In the genomic region with DNA sequence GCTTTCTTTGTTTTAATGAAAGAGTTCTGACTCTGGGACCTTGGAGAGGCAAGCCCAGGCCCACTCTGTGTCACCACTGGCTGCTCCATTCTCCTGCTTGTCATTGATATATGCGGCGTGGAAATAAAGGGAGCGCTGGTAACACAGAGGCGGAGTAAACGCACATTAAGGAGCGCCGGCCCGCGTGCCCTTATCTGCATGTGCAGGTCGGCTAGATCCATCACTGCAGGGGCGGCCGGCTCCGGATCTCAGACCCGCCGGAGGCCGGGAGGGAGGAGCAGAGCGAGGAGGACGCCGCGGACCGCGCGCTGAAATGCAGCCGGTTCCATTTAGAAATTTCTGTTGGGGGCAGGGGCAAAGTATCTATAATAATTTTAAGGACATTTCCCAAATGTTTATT, we compare ENCODE assay signal across 2 cellular contexts.
TF ChIP-seq lines count a peak whose summit lies in the region.

No MANE protein-coding gene starts in this region.

TF ChIP-seq in SK-N-SH, 30 proteins besides CTCF, POLR2A, EP300 and RAD21 (continued from another document):
- no peak for TF ChIP-seq YY1 (IDR thresholded peaks at IDR 0.05; ENCODE audit: low read depth)
- no peak for TF ChIP-seq RFX5 (IDR thresholded peaks at IDR 0.05; ENCODE audit: low read length)
- TF ChIP-seq NRF1 (IDR thresholded peaks at IDR 0.05; ENCODE audit: low read depth, low read length), result no peak
- no peak for TF ChIP-seq TAF1 (IDR thresholded peaks at IDR 0.05; ENCODE audit: borderline replicate concordance, low read depth, low read length)
- TF ChIP-seq ELF1 (IDR thresholded peaks at IDR 0.05), result no peak
- no peak for TF ChIP-seq SIN3A (IDR thresholded peaks at IDR 0.05; ENCODE audit: borderline replicate concordance, low read depth, low read length)
- no peak for TF ChIP-seq PBX3 (IDR thresholded peaks at IDR 0.05)
- TF ChIP-seq NFIC (IDR thresholded peaks at IDR 0.05; ENCODE audit: borderline replicate concordance), result no peak
- no peak for TF ChIP-seq RXRA (IDR thresholded peaks at IDR 0.05; ENCODE audit: borderline replicate concordance, low read depth)
- no peak for TF ChIP-seq TEAD4 (IDR thresholded peaks at IDR 0.05; ENCODE audit: borderline replicate concordance, insufficient read depth)
- no peak for TF ChIP-seq MEF2A (IDR thresholded peaks at IDR 0.05; ENCODE audit: borderline replicate concordance, low read depth)
- TF ChIP-seq, protein P1, sequence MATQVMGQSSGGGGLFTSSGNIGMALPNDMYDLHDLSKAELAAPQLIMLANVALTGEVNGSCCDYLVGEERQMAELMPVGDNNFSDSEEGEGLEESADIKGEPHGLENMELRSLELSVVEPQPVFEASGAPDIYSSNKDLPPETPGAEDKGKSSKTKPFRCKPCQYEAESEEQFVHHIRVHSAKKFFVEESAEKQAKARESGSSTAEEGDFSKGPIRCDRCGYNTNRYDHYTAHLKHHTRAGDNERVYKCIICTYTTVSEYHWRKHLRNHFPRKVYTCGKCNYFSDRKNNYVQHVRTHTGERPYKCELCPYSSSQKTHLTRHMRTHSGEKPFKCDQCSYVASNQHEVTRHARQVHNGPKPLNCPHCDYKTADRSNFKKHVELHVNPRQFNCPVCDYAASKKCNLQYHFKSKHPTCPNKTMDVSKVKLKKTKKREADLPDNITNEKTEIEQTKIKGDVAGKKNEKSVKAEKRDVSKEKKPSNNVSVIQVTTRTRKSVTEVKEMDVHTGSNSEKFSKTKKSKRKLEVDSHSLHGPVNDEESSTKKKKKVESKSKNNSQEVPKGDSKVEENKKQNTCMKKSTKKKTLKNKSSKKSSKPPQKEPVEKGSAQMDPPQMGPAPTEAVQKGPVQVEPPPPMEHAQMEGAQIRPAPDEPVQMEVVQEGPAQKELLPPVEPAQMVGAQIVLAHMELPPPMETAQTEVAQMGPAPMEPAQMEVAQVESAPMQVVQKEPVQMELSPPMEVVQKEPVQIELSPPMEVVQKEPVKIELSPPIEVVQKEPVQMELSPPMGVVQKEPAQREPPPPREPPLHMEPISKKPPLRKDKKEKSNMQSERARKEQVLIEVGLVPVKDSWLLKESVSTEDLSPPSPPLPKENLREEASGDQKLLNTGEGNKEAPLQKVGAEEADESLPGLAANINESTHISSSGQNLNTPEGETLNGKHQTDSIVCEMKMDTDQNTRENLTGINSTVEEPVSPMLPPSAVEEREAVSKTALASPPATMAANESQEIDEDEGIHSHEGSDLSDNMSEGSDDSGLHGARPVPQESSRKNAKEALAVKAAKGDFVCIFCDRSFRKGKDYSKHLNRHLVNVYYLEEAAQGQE (IDR thresholded peaks at IDR 0.05; ENCODE audit: low read depth, low read length), result no peak
- TF ChIP-seq, protein P2, sequence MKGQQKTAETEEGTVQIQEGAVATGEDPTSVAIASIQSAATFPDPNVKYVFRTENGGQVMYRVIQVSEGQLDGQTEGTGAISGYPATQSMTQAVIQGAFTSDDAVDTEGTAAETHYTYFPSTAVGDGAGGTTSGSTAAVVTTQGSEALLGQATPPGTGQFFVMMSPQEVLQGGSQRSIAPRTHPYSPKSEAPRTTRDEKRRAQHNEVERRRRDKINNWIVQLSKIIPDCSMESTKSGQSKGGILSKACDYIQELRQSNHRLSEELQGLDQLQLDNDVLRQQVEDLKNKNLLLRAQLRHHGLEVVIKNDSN (IDR thresholded peaks at IDR 0.05; ENCODE audit: borderline replicate concordance, low read depth), result no peak

TF ChIP-seq in SK-N-SH treated with all-trans-retinoic acid at 6 μM for 48 hours, 23 proteins besides CTCF, POLR2A, EP300 and RAD21 (continued from another document):
- no peak for TF ChIP-seq TSHZ2 (CRISPR knock-in tag; IDR thresholded peaks at IDR 0.05)
- no peak for TF ChIP-seq PATZ1 (CRISPR knock-in tag; IDR thresholded peaks at IDR 0.05; ENCODE audit: borderline replicate concordance)
- TF ChIP-seq CSDC2 (CRISPR knock-in tag; IDR thresholded peaks at IDR 0.05), result no peak
- TF ChIP-seq ZNF8 (CRISPR knock-in tag; IDR thresholded peaks at IDR 0.05), result no peak
- TF ChIP-seq SNAI2 (CRISPR knock-in tag; IDR thresholded peaks at IDR 0.05), result no peak
- TF ChIP-seq ZNF70 (CRISPR knock-in tag; IDR thresholded peaks at IDR 0.05), result no peak
- TF ChIP-seq, protein P3, sequence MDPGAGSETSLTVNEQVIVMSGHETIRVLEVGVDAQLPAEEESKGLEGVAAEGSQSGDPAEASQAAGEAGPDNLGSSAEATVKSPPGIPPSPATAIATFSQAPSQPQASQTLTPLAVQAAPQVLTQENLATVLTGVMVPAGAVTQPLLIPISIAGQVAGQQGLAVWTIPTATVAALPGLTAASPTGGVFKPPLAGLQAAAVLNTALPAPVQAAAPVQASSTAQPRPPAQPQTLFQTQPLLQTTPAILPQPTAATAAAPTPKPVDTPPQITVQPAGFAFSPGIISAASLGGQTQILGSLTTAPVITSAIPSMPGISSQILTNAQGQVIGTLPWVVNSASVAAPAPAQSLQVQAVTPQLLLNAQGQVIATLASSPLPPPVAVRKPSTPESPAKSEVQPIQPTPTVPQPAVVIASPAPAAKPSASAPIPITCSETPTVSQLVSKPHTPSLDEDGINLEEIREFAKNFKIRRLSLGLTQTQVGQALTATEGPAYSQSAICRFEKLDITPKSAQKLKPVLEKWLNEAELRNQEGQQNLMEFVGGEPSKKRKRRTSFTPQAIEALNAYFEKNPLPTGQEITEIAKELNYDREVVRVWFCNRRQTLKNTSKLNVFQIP (CRISPR knock-in tag; IDR thresholded peaks at IDR 0.05; ENCODE audit: borderline replicate concordance, low read depth), result no peak
- TF ChIP-seq GLIS3 (CRISPR knock-in tag; IDR thresholded peaks at IDR 0.05), result no peak
- TF ChIP-seq ISL1 (CRISPR knock-in tag; IDR thresholded peaks at IDR 0.05), result no peak
- TF ChIP-seq, protein P4, sequence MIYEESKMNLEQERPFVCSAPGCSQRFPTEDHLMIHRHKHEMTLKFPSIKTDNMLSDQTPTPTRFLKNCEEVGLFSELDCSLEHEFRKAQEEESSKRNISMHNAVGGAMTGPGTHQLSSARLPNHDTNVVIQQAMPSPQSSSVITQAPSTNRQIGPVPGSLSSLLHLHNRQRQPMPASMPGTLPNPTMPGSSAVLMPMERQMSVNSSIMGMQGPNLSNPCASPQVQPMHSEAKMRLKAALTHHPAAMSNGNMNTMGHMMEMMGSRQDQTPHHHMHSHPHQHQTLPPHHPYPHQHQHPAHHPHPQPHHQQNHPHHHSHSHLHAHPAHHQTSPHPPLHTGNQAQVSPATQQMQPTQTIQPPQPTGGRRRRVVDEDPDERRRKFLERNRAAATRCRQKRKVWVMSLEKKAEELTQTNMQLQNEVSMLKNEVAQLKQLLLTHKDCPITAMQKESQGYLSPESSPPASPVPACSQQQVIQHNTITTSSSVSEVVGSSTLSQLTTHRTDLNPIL (CRISPR knock-in tag; IDR thresholded peaks at IDR 0.05; ENCODE audit: low read depth), result no peak
- TF ChIP-seq ZFP3 (CRISPR knock-in tag; IDR thresholded peaks at IDR 0.05), result no peak
- no peak for TF ChIP-seq BACH2 (CRISPR knock-in tag; IDR thresholded peaks at IDR 0.05; ENCODE audit: borderline replicate concordance)
